Comparison of ENCODE assay signal across 14 cellular contexts in the genomic region with DNA sequence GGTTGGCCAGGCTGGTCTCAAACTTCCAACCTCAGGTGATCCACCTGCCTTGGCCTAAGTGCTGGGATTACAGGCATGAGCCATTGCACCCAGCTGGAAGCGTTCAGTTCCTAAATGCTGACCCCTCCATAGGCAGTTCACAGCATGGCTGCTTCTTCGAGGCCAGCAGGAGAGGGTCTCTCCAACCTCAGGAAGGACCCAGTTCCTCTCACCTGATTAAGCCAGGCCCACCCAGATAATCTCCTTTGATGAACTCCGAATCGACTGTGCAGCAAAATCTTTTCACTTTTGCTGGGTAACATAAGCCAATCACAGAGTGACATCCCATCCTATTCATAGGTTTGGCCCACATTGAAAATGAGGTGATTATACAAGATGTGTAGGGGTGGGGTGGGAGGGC.
DNase-seq lines count a peak whose midpoint lies in the region; ATAC-seq and TF ChIP-seq lines count a peak whose summit lies in the region.
"Had no signal": no experiment of that assay in that cellular context is flagged by ENCODE, and none has a peak within 500 bp of the region (broad histone marks: within the 10 kb centered on the region; RNA-seq: fewer than 3 reads in every experiment).

No MANE protein-coding gene starts in this region.

- peaks cover 34% of the 10 kb centered on the region for H3K4me1 ChIP-seq in BLaER1
- H3K4me1 ChIP-seq in BLaER1 treated with 17β-estradiol and CSF1 and Interleukin-3, amounts not matched to agents 10 nM and 100 nM = peaks cover 0 to 58% (median 27%) of the 10 kb centered on the region in 10 experiments; a peak in 16 of 20 replicates
- H3K4me1 ChIP-seq in thyroid gland = peaks cover 8 to 37% of the 10 kb centered on the region in 2 donors
- no peaks in the 10 kb centered on the region for H3K4me1 ChIP-seq in effector memory CD4-positive, alpha-beta T cell (ENCODE audit: control insufficient read depth, insufficient read depth, low read length, poor library complexity, severe bottlenecking)

- no peaks in the 10 kb centered on the region for H4K20me1 ChIP-seq in BLaER1
- H4K20me1 ChIP-seq in BLaER1 treated with 17β-estradiol and CSF1 and Interleukin-3, amounts not matched to agents 10 nM and 100 nM = no peaks in the 10 kb centered on the region

- H3K27ac ChIP-seq in BLaER1 = no peak overlapping the region
- peak overlapping the region in 2 of 11 experiments; percentile 0 to 18; a peak in 1 of 22 replicates for H3K27ac ChIP-seq in BLaER1 treated with 17β-estradiol and CSF1 and Interleukin-3, amounts not matched to agents 10 nM and 100 nM
- peak overlapping the region; percentile 58; the same call in 1 of the 2 replicates for H3K27ac ChIP-seq in VCaP
- H3K27ac ChIP-seq in thyroid gland = peak overlapping the region in 2 of 3 donors; percentile 66 to 72
- no peak overlapping the region for H3K27ac ChIP-seq in effector memory CD4-positive, alpha-beta T cell (ENCODE audit: insufficient read depth, low read length, poor library complexity, severe bottlenecking)

- H3K4me3 ChIP-seq in BLaER1 = no peak overlapping the region
- no peak overlapping the region for H3K4me3 ChIP-seq in BLaER1 treated with 17β-estradiol and CSF1 and Interleukin-3, amounts not matched to agents 10 nM and 100 nM
- H3K4me3 ChIP-seq in thyroid gland (replicated peaks in 1 of 3) = no peak overlapping the region
- H3K4me3 ChIP-seq in effector memory CD4-positive, alpha-beta T cell (ENCODE audit: insufficient read depth, low read depth, low read length, poor library complexity, severe bottlenecking) = no peak overlapping the region

- no peak for TF ChIP-seq POLR2A in thyroid gland (IDR thresholded peaks at IDR 0.05)

- 95 to 100% methylated on average over 4 of the region's 4 CpGs for WGBS in thyroid gland, 2 donors

- H3K4me2 ChIP-seq in BLaER1 = peak overlapping the region; percentile 78
- H3K4me2 ChIP-seq in BLaER1 treated with 17β-estradiol and CSF1 and Interleukin-3, amounts not matched to agents 10 nM and 100 nM = peak overlapping the region in 9 of 11 experiments; percentile 1 to 55 (median 24); a peak in 12 of 22 replicates

- H3K9ac ChIP-seq in BLaER1 = no peak overlapping the region
- H3K9ac ChIP-seq in BLaER1 treated with 17β-estradiol and CSF1 and Interleukin-3, amounts not matched to agents 10 nM and 100 nM = no peak overlapping the region

- no peak for ATAC-seq in GM19023 (IDR thresholded peaks at IDR 0.05; ENCODE audit: unreplicated experiment)

- H3K27me3 ChIP-seq in BLaER1 (no peaks in the 10 kb centered on the region), thyroid gland (no peaks in the 10 kb centered on the region)
- H3K27me3 ChIP-seq in BLaER1 treated with 17β-estradiol and CSF1 and Interleukin-3, amounts not matched to agents 10 nM and 100 nM = no peaks in the 10 kb centered on the region
- no peaks in the 10 kb centered on the region for H3K27me3 ChIP-seq in effector memory CD4-positive, alpha-beta T cell (replicated peaks; ENCODE audit: control insufficient read depth, insufficient read depth, low read length, poor library complexity, severe bottlenecking)
- H3K27me3 ChIP-seq: BE2C had no signal

- DNase-seq in thyroid gland = no peak
- DNase-seq in effector memory CD4-positive, alpha-beta T cell = no peak
- DNase-seq in stimulated activated CD4-positive, alpha-beta T cell treated with anti-CD3 and anti-CD28 coated beads, Interleukin-4, amount 100 ng/mL, for 4 hours = no peak
- DNase-seq: 8988T; BE2C; CD4-positive, alpha-beta memory T cell; CD8-positive, alpha-beta memory T cell; COR-L47; DMS 273 treated with DMSO at 0.1 percent for 48 hours; GDM1 had no signal

- TF ChIP-seq CTCF in VCaP (conservative IDR thresholded peaks at IDR 0.05) (no peak), thyroid gland (IDR thresholded peaks at IDR 0.05) (no peak)

- intact Hi-C loops in thyroid gland (cut with DNase I) = no loop called here

- H3K36me3 ChIP-seq in BLaER1 = no peaks in the 10 kb centered on the region
- H3K36me3 ChIP-seq in BLaER1 treated with 17β-estradiol and CSF1 and Interleukin-3, amounts not matched to agents 10 nM and 100 nM = no peaks in the 10 kb centered on the region
- H3K36me3 ChIP-seq in thyroid gland = no peaks in the 10 kb centered on the region
- no peaks in the 10 kb centered on the region for H3K36me3 ChIP-seq in effector memory CD4-positive, alpha-beta T cell (ENCODE audit: control insufficient read depth, insufficient read depth, low read length)
- H3K36me3 ChIP-seq: BE2C had no signal

- H3K9me3 ChIP-seq in BLaER1 (0 out of 2 replicates have a peak, but pooled peaks cover 5% of the 10 kb centered on the region), thyroid gland (no peaks in the 10 kb centered on the region)
- H3K9me3 ChIP-seq in BLaER1 treated with 17β-estradiol and CSF1 and Interleukin-3, amounts not matched to agents 10 nM and 100 nM (replicated peaks in 1 of 11) = peaks cover 0 to 12% (median 6%) of the 10 kb centered on the region in 11 experiments; a peak in 8 of 22 replicates
- no peaks in the 10 kb centered on the region for H3K9me3 ChIP-seq in effector memory CD4-positive, alpha-beta T cell (ENCODE audit: control insufficient read depth, low read length)
- H3K9me3 ChIP-seq: BE2C had no signal

Comparison
In these comparisons a context has a peak if more than half of its experiments do, and no peak if none do; other contexts are left out.
1. H3K27ac ChIP-seq: peak in VCaP (single experiment) and thyroid gland (2 of 3); none in BLaER1 (single experiment) and effector memory CD4-positive, alpha-beta T cell (single experiment).